30 cellular contexts compared by ENCODE assay signal in the genomic region with DNA sequence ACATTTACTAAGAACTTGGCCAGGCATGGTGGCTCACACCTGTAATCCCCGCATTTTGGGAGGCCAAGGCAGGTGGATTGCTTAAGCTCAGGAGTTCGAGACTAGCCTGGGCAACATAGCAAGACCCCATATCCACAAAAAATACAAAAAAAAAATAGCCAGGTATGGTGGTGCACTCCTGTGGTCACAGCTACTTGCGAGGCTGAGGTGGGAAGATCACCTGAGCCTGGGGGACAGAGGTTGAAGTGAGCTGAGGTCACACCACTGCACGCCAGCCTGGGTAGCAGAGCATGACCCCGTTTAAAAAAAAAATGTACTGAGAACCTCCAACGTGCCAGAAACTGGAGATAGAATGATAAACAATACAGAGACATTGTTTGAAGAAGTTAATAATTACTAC. TPM values are rescaled to one million over a fixed set of nuclear protein-coding genes. Genes with fewer than 3 reads are reported as not detected.
DNase-seq lines count a peak whose midpoint lies in the region; ATAC-seq and TF ChIP-seq lines count a peak whose summit lies in the region.
"Had no signal": no experiment of that assay in that cellular context is flagged by ENCODE, and none has a peak within 500 bp of the region (broad histone marks: within the 10 kb centered on the region; RNA-seq: fewer than 3 reads in every experiment).

No MANE protein-coding gene starts in this region.

- peaks cover 3% of the 10 kb centered on the region; the same call in 1 of the 2 replicates for H3K9me3 Mint-ChIP-seq in WTC11
- H3K9me3 Mint-ChIP-seq: activated T-helper 1 cell treated with anti-CD3 and anti-CD28 coated beads, Interleukin-12 subunit alpha, Interleukin-12 subunit beta, Interleukin-2, Interleukin-4 antibody, amounts not matched to agents 30 ng/mL and 10 ng/mL and 1 ng/mL, durations not matched to agents 14 hours and 24 hours and 36 hours; CD4-positive, alpha-beta T cell; T-helper 2 cell treated with Interferon-gamma antibody and Interleukin-4, amounts not matched to agents 5 μg/mL and 100 μg/mL, for 36 hours had no signal

- POLR2A ChIA-PET in WTC11 (lab: Charles Lee) = no interaction called here

- H3K27ac Mint-ChIP-seq in WTC11 = no peak overlapping the region
- H3K27ac Mint-ChIP-seq: activated CD4-positive, alpha-beta T cell treated with anti-CD3 and anti-CD28 coated beads, Interleukin-2, amount 10 ng/mL, durations not matched to agents 7 days and 5 days; activated naive CD4-positive, alpha-beta T cell treated with anti-CD3 and anti-CD28 coated beads, Interleukin-2, amount 50 U/mL, for 72 hours; activated T-helper 1 cell treated with anti-CD3 and anti-CD28 coated beads, Interleukin-12 subunit alpha, Interleukin-12 subunit beta, Interleukin-2, Interleukin-4 antibody, amounts not matched to agents 30 ng/mL and 10 ng/mL and 1 ng/mL, durations not matched to agents 14 hours and 24 hours and 36 hours; CD4-positive, alpha-beta T cell; effector memory CD8-positive, alpha-beta T cell; IgD-negative memory B cell; memory B cell; T-helper 2 cell treated with Interferon-gamma antibody and Interleukin-4, amounts not matched to agents 5 μg/mL and 100 μg/mL, for 36 hours had no signal

- H3K4me3 Mint-ChIP-seq in WTC11 = no peak overlapping the region
- H3K4me3 Mint-ChIP-seq: activated CD4-positive, alpha-beta T cell treated with anti-CD3 and anti-CD28 coated beads, Interleukin-2, amount 10 ng/mL, durations not matched to agents 7 days and 5 days; activated T-helper 1 cell treated with anti-CD3 and anti-CD28 coated beads, Interleukin-12 subunit alpha, Interleukin-12 subunit beta, Interleukin-2, Interleukin-4 antibody, amounts not matched to agents 30 ng/mL and 10 ng/mL and 1 ng/mL, durations not matched to agents 14 hours and 24 hours and 36 hours; CD4-positive, alpha-beta T cell; effector memory CD8-positive, alpha-beta T cell; IgD-negative memory B cell; memory B cell; T-helper 2 cell treated with Interferon-gamma antibody and Interleukin-4, amounts not matched to agents 5 μg/mL and 100 μg/mL, for 36 hours had no signal

- no peaks in the 10 kb centered on the region for H3K4me1 Mint-ChIP-seq in WTC11
- H3K4me1 Mint-ChIP-seq: activated CD4-positive, alpha-beta T cell treated with anti-CD3 and anti-CD28 coated beads, Interleukin-2, amount 10 ng/mL, durations not matched to agents 7 days and 5 days; memory B cell had no signal

- no peak for TF ChIP-seq CTCF in WTC11 (IDR thresholded peaks at IDR 0.05)

- CTCF ChIA-PET in WTC11 (lab: Charles Lee) = no interaction called here

- no peaks in the 10 kb centered on the region for H3K27me3 Mint-ChIP-seq in WTC11 (ENCODE audit: low read depth)
- H3K27me3 Mint-ChIP-seq: activated CD4-positive, alpha-beta T cell treated with anti-CD3 and anti-CD28 coated beads, Interleukin-2, amount 10 ng/mL, durations not matched to agents 7 days and 5 days; CD4-positive, alpha-beta T cell; effector memory CD8-positive, alpha-beta T cell; IgD-negative memory B cell had no signal

- no peak for DNase-seq in WTC11 (ENCODE audit: low spot score)
- DNase-seq in NCI-H2196 (lab: John Stamatoyannopoulos, UW; ENCODE audit: unreplicated experiment) = no peak
- DNase-seq in NK-92 treated with Interleukin-12 subunit alpha and Interleukin-12 subunit beta, amount 100 ng/mL, for 24 hours (lab: John Stamatoyannopoulos, UW) = no peak
- DNase-seq in AG08395 (ENCODE audit: low spot score) = no peak
- no peak for DNase-seq in hepatic stellate cell (ENCODE audit: low spot score)
- DNase-seq: activated CD4-positive, alpha-beta T cell treated with anti-CD3 and anti-CD28 coated beads, Interleukin-2, amount 10 ng/mL, durations not matched to agents 7 days and 5 days; anterior cingulate cortex; CD4-positive, alpha-beta T cell; effector memory CD8-positive, alpha-beta T cell; foreskin fibroblast; GDM1; heart right ventricle; left colon; NCI-H1105; NCI-H2029; NCI-H2227 treated with DMSO at 0.1 percent for 48 hours; SK-N-SH; trophoblast cell; WERI-Rb-1 had no signal

- no peaks in the 10 kb centered on the region for H3K36me3 Mint-ChIP-seq in WTC11
- H3K36me3 Mint-ChIP-seq: activated naive CD4-positive, alpha-beta T cell treated with anti-CD3 and anti-CD28 coated beads, Interleukin-2, amount 50 U/mL, for 72 hours; IgD-negative memory B cell; memory B cell had no signal

- peak; percentile 68 for ATAC-seq in GM18907 (IDR thresholded peaks at IDR 0.05; ENCODE audit: unreplicated experiment)
- peak; percentile 47 for ATAC-seq in GM21619 (IDR thresholded peaks at IDR 0.05; ENCODE audit: unreplicated experiment)
- peak; percentile 68 for ATAC-seq in HG03196 (IDR thresholded peaks at IDR 0.05; ENCODE audit: unreplicated experiment)
- ATAC-seq in WTC11 = no peak
- ATAC-seq: activated naive CD4-positive, alpha-beta T cell treated with anti-CD3 and anti-CD28 coated beads, Interleukin-2, amount 50 U/mL, for 72 hours; effector memory CD8-positive, alpha-beta T cell; HCT116; heart right ventricle; left colon had no signal

TF ChIP-seq in WTC11, 78 proteins besides CTCF, POLR2A, EP300 and RAD21:
- peak; percentile 9; the same call in 1 of the 2 replicates for TF ChIP-seq ZNF121 (CRISPR knock-in tag; IDR thresholded peaks at IDR 0.05)
- TF ChIP-seq, protein P1, sequence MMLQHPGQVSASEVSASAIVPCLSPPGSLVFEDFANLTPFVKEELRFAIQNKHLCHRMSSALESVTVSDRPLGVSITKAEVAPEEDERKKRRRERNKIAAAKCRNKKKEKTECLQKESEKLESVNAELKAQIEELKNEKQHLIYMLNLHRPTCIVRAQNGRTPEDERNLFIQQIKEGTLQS (CRISPR knock-in tag; conservative IDR thresholded peaks at IDR 0.05) = no peak

RNA-seq across cellular contexts. Expression of a gene that starts 8.0 kb away (rescaled TPM):
- total RNA-seq in WTC11 (2021) = not detected in 3 replicates
- total RNA-seq: activated CD4-positive, alpha-beta T cell treated with anti-CD3 and anti-CD28 coated beads, Interleukin-2, amount 10 ng/mL, durations not matched to agents 7 days and 5 days; activated naive CD4-positive, alpha-beta T cell treated with anti-CD3 and anti-CD28 coated beads, Interleukin-2, amount 50 U/mL, for 72 hours; activated T-helper 1 cell treated with anti-CD3 and anti-CD28 coated beads, Interleukin-12 subunit alpha, Interleukin-12 subunit beta, Interleukin-2, Interleukin-4 antibody, amounts not matched to agents 30 ng/mL and 10 ng/mL and 1 ng/mL, durations not matched to agents 14 hours and 24 hours and 36 hours; CD4-positive, alpha-beta T cell; heart right ventricle; left colon; pulmonary artery endothelial cell; skeletal muscle tissue had no signal

RNA-seq across cellular contexts. Expression of a gene that starts 22.8 kb away (rescaled TPM):
- not detected in 3 replicates for total RNA-seq in WTC11 (2021)
- total RNA-seq: activated CD4-positive, alpha-beta T cell treated with anti-CD3 and anti-CD28 coated beads, Interleukin-2, amount 10 ng/mL, durations not matched to agents 7 days and 5 days; activated naive CD4-positive, alpha-beta T cell treated with anti-CD3 and anti-CD28 coated beads, Interleukin-2, amount 50 U/mL, for 72 hours; activated T-helper 1 cell treated with anti-CD3 and anti-CD28 coated beads, Interleukin-12 subunit alpha, Interleukin-12 subunit beta, Interleukin-2, Interleukin-4 antibody, amounts not matched to agents 30 ng/mL and 10 ng/mL and 1 ng/mL, durations not matched to agents 14 hours and 24 hours and 36 hours; CD4-positive, alpha-beta T cell; heart right ventricle; left colon; pulmonary artery endothelial cell; skeletal muscle tissue had no signal

RNA-seq across cellular contexts. Expression of a gene that starts 45.2 kb away (rescaled TPM):
- not detected in 3 replicates for total RNA-seq in WTC11 (2021)
- total RNA-seq: activated CD4-positive, alpha-beta T cell treated with anti-CD3 and anti-CD28 coated beads, Interleukin-2, amount 10 ng/mL, durations not matched to agents 7 days and 5 days; activated naive CD4-positive, alpha-beta T cell treated with anti-CD3 and anti-CD28 coated beads, Interleukin-2, amount 50 U/mL, for 72 hours; activated T-helper 1 cell treated with anti-CD3 and anti-CD28 coated beads, Interleukin-12 subunit alpha, Interleukin-12 subunit beta, Interleukin-2, Interleukin-4 antibody, amounts not matched to agents 30 ng/mL and 10 ng/mL and 1 ng/mL, durations not matched to agents 14 hours and 24 hours and 36 hours; CD4-positive, alpha-beta T cell; heart right ventricle; left colon; pulmonary artery endothelial cell; skeletal muscle tissue had no signal
